In genomic region chr11:67628710-67629385, GRCh38 we compare ENCODE assay signal across 1 cellular context.
TF ChIP-seq lines count a peak whose summit lies in the region.

No MANE protein-coding gene starts in this region.

TF ChIP-seq in IMR-90, 13 proteins besides CTCF, POLR2A, EP300 and RAD21:
- TF ChIP-seq CHD1 (IDR thresholded peaks at IDR 0.05; ENCODE audit: low read depth, low read length) (no peak), CEBPB (IDR thresholded peaks at IDR 0.05; ENCODE audit: low read depth, low read length) (no peak), BHLHE40 (IDR thresholded peaks at IDR 0.05; ENCODE audit: low read depth, low read length) (no peak)
